In genomic region chr12:28442101-28442500, GRCh38 we compare ENCODE assay signal across 6 cellular contexts.
"Had no signal": no experiment of that assay in that cellular context is flagged by ENCODE, and none has a peak within 500 bp of the region (broad histone marks: within the 10 kb centered on the region; RNA-seq: fewer than 3 reads in every experiment).

No MANE protein-coding gene starts in this region.

- DNase-seq: GM23248, GOT3, H7, HCEC 1CT, KBM-7 had no signal

- H3K4me3 Mint-ChIP-seq: IgD-negative memory B cell had no signal

- H3K27me3 Mint-ChIP-seq: IgD-negative memory B cell had no signal

- H3K9ac ChIP-seq: GM23248 had no signal

- H3K27ac ChIP-seq: GM23248 had no signal

- H3K27ac Mint-ChIP-seq: IgD-negative memory B cell had no signal

- H3K9me3 Mint-ChIP-seq: IgD-negative memory B cell had no signal

- H3K4me3 ChIP-seq: GM23248 had no signal
